4 cellular contexts compared by ENCODE assay signal in genomic region chr1:6597777-6598131, GRCh38.
DNase-seq lines count a peak whose midpoint lies in the region.
"Had no signal": no experiment of that assay in that cellular context is flagged by ENCODE, and none has a peak within 500 bp of the region (broad histone marks: within the 10 kb centered on the region; RNA-seq: fewer than 3 reads in every experiment).

No MANE protein-coding gene starts in this region.

- no peak for DNase-seq in substantia nigra (lab: John Stamatoyannopoulos, UW)
- no peak for DNase-seq in stimulated activated CD8-positive, alpha-beta memory T cell treated with anti-CD3 and anti-CD28 coated beads, Interleukin-4, amount 100 ng/mL, for 48 hours
- DNase-seq: GF-D8, lower lobe of right lung had no signal

- peak overlapping the region; percentile 26 for H3K27ac ChIP-seq in substantia nigra (ENCODE audit: low read depth, low read length, poor library complexity, severe bottlenecking)
- H3K27ac ChIP-seq: lower lobe of right lung had no signal
